9 cellular contexts compared by ENCODE assay signal in the genomic region with DNA sequence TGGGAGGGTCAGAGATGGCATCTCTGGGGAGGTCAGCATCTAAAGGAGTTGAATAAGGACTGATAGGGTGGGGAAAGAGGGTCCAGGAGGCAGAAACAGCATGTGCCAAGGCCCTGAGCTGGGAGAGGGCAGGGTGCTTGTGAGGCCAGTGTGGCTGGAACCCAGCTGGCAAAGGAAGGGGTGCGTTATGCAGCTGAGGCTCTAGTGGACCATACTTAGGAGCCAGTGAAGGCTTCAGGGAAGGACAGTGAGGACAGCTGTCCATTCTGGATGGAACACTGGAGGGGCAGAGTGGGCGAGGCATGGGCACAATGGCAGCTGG. TPM values are rescaled to one million over a fixed set of nuclear protein-coding genes. Genes with fewer than 3 reads are reported as not detected.
DNase-seq lines count a peak whose midpoint lies in the region; ATAC-seq and TF ChIP-seq lines count a peak whose summit lies in the region.
"Had no signal": no experiment of that assay in that cellular context is flagged by ENCODE, and none has a peak within 500 bp of the region (broad histone marks: within the 10 kb centered on the region; RNA-seq: fewer than 3 reads in every experiment).

No MANE protein-coding gene starts in this region.

- peaks cover 31% of the 10 kb centered on the region for H3K4me1 ChIP-seq in SJCRH30

- H3K4me1 Mint-ChIP-seq in activated CD4-positive, alpha-beta T cell treated with anti-CD3 and anti-CD28 coated beads for 36 hours = peaks cover 35% of the 10 kb centered on the region
- H3K4me1 Mint-ChIP-seq in glutamatergic neuron (ENCODE audit: low read depth, unreplicated experiment) = peaks cover 9% of the 10 kb centered on the region
- peaks cover 44 to 62% of the 10 kb centered on the region in 2 donors for H3K4me1 Mint-ChIP-seq in stimulated activated naive B cell treated with anti-CD40 and anti-IgM and Interleukin-4, amounts not matched to agents 10 μg/mL and 1 μg/mL and 100 μg/mL, for 72 hours

- H3K9me3 ChIP-seq in SJCRH30 (replicated peaks) = no peaks in the 10 kb centered on the region
- H3K9me3 ChIP-seq: pancreas had no signal

- no peaks in the 10 kb centered on the region for H3K27me3 ChIP-seq in SJCRH30
- H3K27me3 ChIP-seq: pancreas had no signal

- no peak overlapping the region for H3K4me3 Mint-ChIP-seq in activated CD4-positive, alpha-beta T cell treated with anti-CD3 and anti-CD28 coated beads for 36 hours
- no peak overlapping the region for H3K4me3 Mint-ChIP-seq in glutamatergic neuron (ENCODE audit: unreplicated experiment)
- peak overlapping the region; percentile 79 to 83 for H3K4me3 Mint-ChIP-seq in stimulated activated naive B cell treated with anti-CD40 and anti-IgM and Interleukin-4, amounts not matched to agents 10 μg/mL and 1 μg/mL and 100 μg/mL, for 72 hours

- H3K27ac Mint-ChIP-seq in activated CD4-positive, alpha-beta T cell treated with anti-CD3 and anti-CD28 coated beads for 36 hours = peak overlapping the region; percentile 79
- peak overlapping the region; percentile 62 for H3K27ac Mint-ChIP-seq in glutamatergic neuron (ENCODE audit: unreplicated experiment)
- H3K27ac Mint-ChIP-seq in stimulated activated naive B cell treated with anti-CD40 and anti-IgM and Interleukin-4, amounts not matched to agents 10 μg/mL and 1 μg/mL and 100 μg/mL, for 72 hours = peak overlapping the region; percentile 94

- H3K36me3 ChIP-seq in SJCRH30 = no peaks in the 10 kb centered on the region
- H3K36me3 ChIP-seq: pancreas had no signal

- H3K27ac ChIP-seq in SJCRH30 = peak overlapping the region; percentile 51; the same call in 1 of the 2 replicates

- DNase-seq in activated CD4-positive, alpha-beta T cell treated with anti-CD3 and anti-CD28 coated beads for 36 hours = no peak
- DNase-seq in activated CD4-positive, alpha-beta T cell treated with anti-CD3 and anti-CD28 coated beads, Interleukin-2, amount 50 U/mL, for 4 hours = no peak
- no peak for DNase-seq in SJCRH30
- DNase-seq in glutamatergic neuron = no peak
- no peak for DNase-seq in stimulated activated naive B cell treated with anti-CD40 and anti-IgM and Interleukin-4, amounts not matched to agents 10 μg/mL and 1 μg/mL and 100 μg/mL, for 72 hours
- no peak for DNase-seq in activated gamma-delta T cell (lab: John Stamatoyannopoulos, UW)
- DNase-seq in NCI-H1092 treated with DMSO at 0.1 percent for 48 hours (lab: John Stamatoyannopoulos, UW) = no peak
- DNase-seq in kidney tubule cell (ENCODE audit: low spot score) = no peak

- CTCF ChIA-PET in activated CD4-positive, alpha-beta T cell treated with anti-CD3 and anti-CD28 coated beads for 36 hours (lab: Charles Lee) = interaction anchor here (0.7 to 13.2 kb wide), 30 partner anchors 10 to 730 kb away, joined by 3 to 678 read pairs (median 7); a partner anchor contains a TSS

- intact Hi-C loops in activated CD4-positive, alpha-beta T cell treated with anti-CD3 and anti-CD28 coated beads for 36 hours (cut with DNase I, micrococcal nuclease) = loop anchor here in 1 of 2 experiments (2.0 kb wide), 1 partner anchor 80 kb away; no protein-coding TSS in a partner anchor

- no peaks in the 10 kb centered on the region for H3K27me3 Mint-ChIP-seq in activated CD4-positive, alpha-beta T cell treated with anti-CD3 and anti-CD28 coated beads for 36 hours
- H3K27me3 Mint-ChIP-seq in glutamatergic neuron (ENCODE audit: unreplicated experiment) = no peaks in the 10 kb centered on the region
- H3K27me3 Mint-ChIP-seq in stimulated activated naive B cell treated with anti-CD40 and anti-IgM and Interleukin-4, amounts not matched to agents 10 μg/mL and 1 μg/mL and 100 μg/mL, for 72 hours = no peaks in the 10 kb centered on the region

- TF ChIP-seq CTCF in glutamatergic neuron (IDR thresholded peaks at IDR 0.05; ENCODE audit: partially characterized antibody, unreplicated experiment) = no peak

- no peak for ATAC-seq in activated CD4-positive, alpha-beta T cell treated with anti-CD3 and anti-CD28 coated beads for 36 hours
- ATAC-seq in stimulated activated naive B cell treated with anti-CD40 and anti-IgM and Interleukin-4, amounts not matched to agents 10 μg/mL and 1 μg/mL and 100 μg/mL, for 72 hours (replicated peaks) = peak; percentile 5 to 10

- H3K9me3 Mint-ChIP-seq in activated CD4-positive, alpha-beta T cell treated with anti-CD3 and anti-CD28 coated beads for 36 hours (ENCODE audit: low read depth) = no peaks in the 10 kb centered on the region
- H3K9me3 Mint-ChIP-seq in glutamatergic neuron (ENCODE audit: unreplicated experiment) = no peaks in the 10 kb centered on the region
- no peaks in the 10 kb centered on the region for H3K9me3 Mint-ChIP-seq in stimulated activated naive B cell treated with anti-CD40 and anti-IgM and Interleukin-4, amounts not matched to agents 10 μg/mL and 1 μg/mL and 100 μg/mL, for 72 hours

- H3K36me3 Mint-ChIP-seq in activated CD4-positive, alpha-beta T cell treated with anti-CD3 and anti-CD28 coated beads for 36 hours (ENCODE audit: low read depth) = no peaks in the 10 kb centered on the region
- H3K36me3 Mint-ChIP-seq in glutamatergic neuron (ENCODE audit: unreplicated experiment) = no peaks in the 10 kb centered on the region
- H3K36me3 Mint-ChIP-seq in stimulated activated naive B cell treated with anti-CD40 and anti-IgM and Interleukin-4, amounts not matched to agents 10 μg/mL and 1 μg/mL and 100 μg/mL, for 72 hours = no peaks in the 10 kb centered on the region

- H3K4me3 ChIP-seq in SJCRH30 = no peak overlapping the region

- POLR2A ChIA-PET in activated CD4-positive, alpha-beta T cell treated with anti-CD3 and anti-CD28 coated beads for 36 hours (lab: Charles Lee) = interaction anchor here (0.9 to 1.1 kb wide), 3 partner anchors 75 to 106 kb away, joined by 3 to 5 read pairs (median 4); a partner anchor contains a TSS

RNA-seq across cellular contexts. Expression of a gene that starts 57.1 kb away (rescaled TPM):
- 1,000 to 10,000 TPM; 1,003 to 1,481 TPM for total RNA-seq in activated CD4-positive, alpha-beta T cell treated with anti-CD3 and anti-CD28 coated beads for 36 hours
- 3,637 and 3,779 TPM in 2 replicates for total RNA-seq in SJCRH30 (2014; rRNA removed; shearing (Covaris generic))
- 657 TPM for total RNA-seq in glutamatergic neuron (ENCODE audit: unreplicated experiment)

Comparison
In these comparisons a context has a peak if more than half of its experiments do, and no peak if none do; other contexts are left out.
1. H3K4me3 Mint-ChIP-seq: peak in stimulated activated naive B cell treated with anti-CD40 and anti-IgM and Interleukin-4, amounts not matched to agents 10 μg/mL and 1 μg/mL and 100 μg/mL, for 72 hours (2 of 2); none in activated CD4-positive, alpha-beta T cell treated with anti-CD3 and anti-CD28 coated beads for 36 hours (single experiment) and glutamatergic neuron (single experiment).
2. Peak in every context shown above with its lines, with median percentiles within 50 percentile points of each other: H3K27ac Mint-ChIP-seq.